ENCODE assay signal across 2 cellular contexts in genomic region chr19:44315883-44316282, GRCh38.
TF ChIP-seq lines count a peak whose summit lies in the region.

No MANE protein-coding gene starts in this region.

TF ChIP-seq in HepG2, 621 proteins besides CTCF, POLR2A, EP300 and RAD21:
- TF ChIP-seq ZNF282 (IDR thresholded peaks at IDR 0.05; ENCODE audit: partially characterized antibody) (no peak), ZNF598 (CRISPR knock-in tag; IDR thresholded peaks at IDR 0.05; ENCODE audit: borderline replicate concordance) (no peak), LCORL (IDR thresholded peaks at IDR 0.05) (peak; percentile 70; the same call in 1 of the 2 replicates), LCORL (CRISPR knock-in tag; IDR thresholded peaks at IDR 0.05) (no peak), ZBTB3 (CRISPR knock-in tag; IDR thresholded peaks at IDR 0.05; ENCODE audit: borderline replicate concordance, low read depth) (no peak)

TF ChIP-seq in endothelial cell of umbilical vein, 7 proteins besides CTCF, POLR2A, EP300 and RAD21:
- TF ChIP-seq GATA2 (IDR thresholded peaks at IDR 0.05; ENCODE audit: insufficient read depth, insufficient read length, low read depth, low read length) (no peak), EZH2 (IDR thresholded peaks at IDR 0.05; ENCODE audit: borderline replicate concordance, low read depth, low read length, severe bottlenecking) (no peak), POLR2AphosphoS5 (IDR thresholded peaks at IDR 0.05; ENCODE audit: insufficient read depth, low read depth, low read length) (no peak), MYC (IDR thresholded peaks at IDR 0.05; ENCODE audit: low read depth, low read length) (no peak), FOS (IDR thresholded peaks at IDR 0.05; ENCODE audit: borderline replicate concordance, insufficient read depth, low read length) (no peak)
- TF ChIP-seq, protein P1, sequence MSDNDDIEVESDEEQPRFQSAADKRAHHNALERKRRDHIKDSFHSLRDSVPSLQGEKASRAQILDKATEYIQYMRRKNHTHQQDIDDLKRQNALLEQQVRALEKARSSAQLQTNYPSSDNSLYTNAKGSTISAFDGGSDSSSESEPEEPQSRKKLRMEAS (IDR thresholded peaks at IDR 0.05; ENCODE audit: insufficient read depth, insufficient read length): no peak
